In the genomic region with DNA sequence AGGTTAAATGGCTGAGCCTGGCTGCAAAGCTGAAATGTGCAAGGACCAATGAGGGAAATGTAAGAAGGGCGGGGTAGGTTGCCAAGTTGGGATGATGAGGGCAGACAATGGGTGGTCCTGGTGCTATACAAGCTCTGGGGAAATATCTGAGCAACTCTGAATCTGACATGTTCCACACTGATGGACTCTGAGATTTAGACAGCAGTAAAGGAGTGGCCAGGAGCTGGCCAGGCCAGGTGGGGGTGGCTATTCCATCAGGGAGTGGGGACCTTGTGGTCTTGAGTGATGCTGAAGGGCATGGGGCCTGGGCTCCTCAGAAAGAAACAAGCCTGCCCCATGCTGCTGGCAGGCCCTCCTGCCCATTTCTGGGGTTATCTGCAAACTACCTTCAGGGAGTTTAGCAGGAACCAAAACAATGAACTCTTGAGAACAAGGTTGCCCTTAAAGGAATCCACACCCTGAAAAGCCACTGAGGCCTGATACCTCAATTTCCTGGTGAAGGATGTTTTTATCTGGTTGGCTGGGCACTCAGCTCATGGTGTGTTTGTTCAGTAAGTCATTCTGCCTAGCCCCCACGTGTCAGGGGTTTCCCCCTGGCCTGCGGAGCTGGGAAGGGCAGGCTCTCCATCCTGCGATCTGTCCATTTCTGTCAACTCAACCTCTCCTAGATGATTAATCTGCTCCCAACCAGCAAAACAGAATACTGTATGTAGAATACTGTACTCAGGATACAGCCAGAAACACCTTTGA, we compare ENCODE assay signal across 12 cellular contexts.
DNase-seq lines count a peak whose midpoint lies in the region; ATAC-seq and TF ChIP-seq lines count a peak whose summit lies in the region.
"Had no signal": no experiment of that assay in that cellular context is flagged by ENCODE, and none has a peak within 500 bp of the region (broad histone marks: within the 10 kb centered on the region; RNA-seq: fewer than 3 reads in every experiment).

No MANE protein-coding gene starts in this region.

- H3K4me3 ChIP-seq in SU-DHL-6 (ENCODE audit: insufficient read depth, low read length, poor library complexity, severe bottlenecking) (no peak overlapping the region), kidney epithelial cell (ENCODE audit: low read depth, low read length) (no peak overlapping the region), spleen (no peak overlapping the region)
- H3K4me3 ChIP-seq: cardiac muscle cell, gastrocnemius medialis, skin epidermis had no signal

- ATAC-seq in GM19328 (IDR thresholded peaks at IDR 0.05; ENCODE audit: unreplicated experiment) = no peak
- ATAC-seq: gastrocnemius medialis had no signal

- intact Hi-C loops in spleen (cut with DNase I; ENCODE audit: low total_unique reads) = no loop called here
- intact Hi-C loops in CD14-positive monocyte (cut with micrococcal nuclease) = no loop called here

- peak overlapping the region; percentile 9 for H3K4me2 ChIP-seq in SU-DHL-6 (ENCODE audit: low read depth, low read length, poor library complexity, severe bottlenecking)

- H3K9me3 ChIP-seq in SU-DHL-6 (ENCODE audit: insufficient read depth, low read length) (no peaks in the 10 kb centered on the region), spleen (no peaks in the 10 kb centered on the region)
- H3K9me3 ChIP-seq: gastrocnemius medialis had no signal

- peaks cover 3 to 9% (median 8%) of the 10 kb centered on the region in 3 donors for H3K27me3 Mint-ChIP-seq in CD14-positive monocyte (ENCODE audit: low read depth in 3 of 3)

- no peak for TF ChIP-seq POLR2A in spleen (IDR thresholded peaks at IDR 0.05)

- H3K4me3 Mint-ChIP-seq in CD14-positive monocyte = no peak overlapping the region

- H3K27ac Mint-ChIP-seq in CD14-positive monocyte = no peak overlapping the region

- DNase-seq in HK-2 (ENCODE audit: unreplicated experiment) (peak; percentile 79), kidney epithelial cell (ENCODE audit: low read depth) (peak; percentile 89), spleen (no peak), CD14-positive monocyte (ENCODE audit: low spot score) (no peak), NCI-H2107 treated with DMSO at 0.1 percent for 48 hours (lab: John Stamatoyannopoulos, UW; ENCODE audit: unreplicated experiment) (no peak)
- no peak for DNase-seq in activated CD4-positive, alpha-beta T cell treated with anti-CD3 and anti-CD28 coated beads for 1 hour
- DNase-seq: gastrocnemius medialis, T-helper 2 cell had no signal

- no peak overlapping the region for H2AFZ ChIP-seq in SU-DHL-6 (ENCODE audit: low read depth, low read length, severe bottlenecking)

- H3K36me3 ChIP-seq in SU-DHL-6 (ENCODE audit: low read length) (no peaks in the 10 kb centered on the region), kidney epithelial cell (ENCODE audit: control insufficient read depth, insufficient read depth, low read length) (no peaks in the 10 kb centered on the region), spleen (no peaks in the 10 kb centered on the region)
- H3K36me3 ChIP-seq: cardiac muscle cell, gastrocnemius medialis had no signal

- H3K9me3 Mint-ChIP-seq in CD14-positive monocyte = no peaks in the 10 kb centered on the region

- 59 to 70% (median 63%) methylated on average over 4 of the region's 4 CpGs for WGBS in spleen, 5 donors

- peaks cover 11 to 42% (median 31%) of the 10 kb centered on the region in 6 donors for H3K4me1 ChIP-seq in spleen
- H3K4me1 ChIP-seq: gastrocnemius medialis had no signal

- no peaks in the 10 kb centered on the region for H3K79me2 ChIP-seq in SU-DHL-6 (ENCODE audit: insufficient read depth, low read length)

- TF ChIP-seq CTCF in SU-DHL-6 (IDR thresholded peaks at IDR 0.05; ENCODE audit: insufficient read depth, low read length, poor library complexity, severe bottlenecking) (no peak), kidney epithelial cell (IDR thresholded peaks at IDR 0.05; ENCODE audit: insufficient read depth, low read length, poor library complexity, severe bottlenecking) (no peak), spleen (IDR thresholded peaks at IDR 0.05 in 8 of 11, conservative IDR thresholded peaks at IDR 0.05 in 3 of 11) (no peak), CD14-positive monocyte (IDR thresholded peaks at IDR 0.05) (no peak)

- H3K36me3 Mint-ChIP-seq in CD14-positive monocyte = no peaks in the 10 kb centered on the region

- no peak overlapping the region; the same call in 1 of the 2 replicates for H3K9ac ChIP-seq in SU-DHL-6 (ENCODE audit: low read length)

- 0 out of 2 replicates have a peak, but pooled peaks cover 6% of the 10 kb centered on the region for H3F3A ChIP-seq in SU-DHL-6 (ENCODE audit: insufficient read depth)

- H3K27me3 ChIP-seq in SU-DHL-6 (ENCODE audit: low read length) = no peaks in the 10 kb centered on the region
- H3K27me3 ChIP-seq in kidney epithelial cell (ENCODE audit: control insufficient read depth, insufficient read depth, low read length) = no peaks in the 10 kb centered on the region
- H3K27me3 ChIP-seq in spleen (replicated peaks in 1 of 7) = no peaks in the 10 kb centered on the region
- H3K27me3 ChIP-seq: cardiac muscle cell, gastrocnemius medialis had no signal

- H3K27ac ChIP-seq in SU-DHL-6 (ENCODE audit: low read depth, low read length) = no peak overlapping the region
- peak overlapping the region in 5 of 8 donors; percentile 34 to 82 (median 63) for H3K27ac ChIP-seq in spleen
- H3K27ac ChIP-seq: cardiac muscle cell, gastrocnemius medialis had no signal

- H4K20me1 ChIP-seq in SU-DHL-6 (ENCODE audit: low read depth, low read length) = no peaks in the 10 kb centered on the region

- no peaks in the 10 kb centered on the region for H3K9me2 ChIP-seq in SU-DHL-6 (replicated peaks; ENCODE audit: insufficient read depth, low read length)

- H3K4me1 Mint-ChIP-seq in CD14-positive monocyte = no peaks in the 10 kb centered on the region

Comparison
In these comparisons a context has a peak if more than half of its experiments do, and no peak if none do; other contexts are left out.
1. DNase-seq: peak in HK-2 (single experiment) and kidney epithelial cell (single experiment); none in spleen (single experiment), CD14-positive monocyte (single experiment), NCI-H2107 treated with DMSO at 0.1 percent for 48 hours (single experiment) and activated CD4-positive, alpha-beta T cell treated with anti-CD3 and anti-CD28 coated beads for 1 hour (single experiment).